ENCODE assay signal across 1 cellular context in the genomic region with DNA sequence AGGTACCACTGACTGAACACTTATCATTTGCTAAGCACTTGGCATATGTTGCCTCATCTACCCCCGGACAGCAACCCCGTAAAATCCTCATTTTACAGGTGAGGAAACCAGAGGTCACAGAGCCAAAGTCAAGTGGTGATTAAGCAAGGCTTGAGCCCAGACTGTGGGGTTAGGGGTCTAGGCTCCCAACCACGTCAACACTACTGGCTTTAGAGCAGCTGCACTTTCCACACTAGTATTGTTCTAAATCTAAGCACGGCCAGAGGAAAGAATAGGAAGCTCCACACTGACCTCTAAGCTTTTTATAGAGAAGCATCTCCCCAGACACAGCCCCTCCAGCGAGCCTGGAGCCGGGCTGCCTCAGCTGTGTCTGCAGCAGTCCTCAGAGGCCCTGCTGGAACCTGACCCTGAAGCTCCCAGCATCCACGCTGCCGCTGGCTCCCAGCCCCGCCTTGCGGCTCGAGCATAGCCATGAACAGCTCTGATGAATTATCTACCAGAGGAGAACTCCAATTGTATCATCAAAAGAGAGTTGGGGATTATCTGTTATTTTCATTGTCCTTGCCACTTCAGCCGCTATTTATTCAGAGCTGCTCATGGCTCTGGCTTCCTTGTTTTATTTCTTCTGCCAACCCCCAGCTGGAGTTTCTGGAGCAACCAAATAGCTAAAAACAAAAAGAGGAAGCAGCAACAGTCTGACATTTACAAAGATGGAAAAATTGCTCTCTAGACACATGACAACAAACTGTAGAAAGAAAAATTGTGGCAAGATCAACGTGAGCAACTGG.
TF ChIP-seq lines count a peak whose summit lies in the region.

No MANE protein-coding gene starts in this region.

TF ChIP-seq in GM23338, 12 proteins besides CTCF, POLR2A, EP300 and RAD21 (continued from another document):
- TF ChIP-seq, protein P1, sequence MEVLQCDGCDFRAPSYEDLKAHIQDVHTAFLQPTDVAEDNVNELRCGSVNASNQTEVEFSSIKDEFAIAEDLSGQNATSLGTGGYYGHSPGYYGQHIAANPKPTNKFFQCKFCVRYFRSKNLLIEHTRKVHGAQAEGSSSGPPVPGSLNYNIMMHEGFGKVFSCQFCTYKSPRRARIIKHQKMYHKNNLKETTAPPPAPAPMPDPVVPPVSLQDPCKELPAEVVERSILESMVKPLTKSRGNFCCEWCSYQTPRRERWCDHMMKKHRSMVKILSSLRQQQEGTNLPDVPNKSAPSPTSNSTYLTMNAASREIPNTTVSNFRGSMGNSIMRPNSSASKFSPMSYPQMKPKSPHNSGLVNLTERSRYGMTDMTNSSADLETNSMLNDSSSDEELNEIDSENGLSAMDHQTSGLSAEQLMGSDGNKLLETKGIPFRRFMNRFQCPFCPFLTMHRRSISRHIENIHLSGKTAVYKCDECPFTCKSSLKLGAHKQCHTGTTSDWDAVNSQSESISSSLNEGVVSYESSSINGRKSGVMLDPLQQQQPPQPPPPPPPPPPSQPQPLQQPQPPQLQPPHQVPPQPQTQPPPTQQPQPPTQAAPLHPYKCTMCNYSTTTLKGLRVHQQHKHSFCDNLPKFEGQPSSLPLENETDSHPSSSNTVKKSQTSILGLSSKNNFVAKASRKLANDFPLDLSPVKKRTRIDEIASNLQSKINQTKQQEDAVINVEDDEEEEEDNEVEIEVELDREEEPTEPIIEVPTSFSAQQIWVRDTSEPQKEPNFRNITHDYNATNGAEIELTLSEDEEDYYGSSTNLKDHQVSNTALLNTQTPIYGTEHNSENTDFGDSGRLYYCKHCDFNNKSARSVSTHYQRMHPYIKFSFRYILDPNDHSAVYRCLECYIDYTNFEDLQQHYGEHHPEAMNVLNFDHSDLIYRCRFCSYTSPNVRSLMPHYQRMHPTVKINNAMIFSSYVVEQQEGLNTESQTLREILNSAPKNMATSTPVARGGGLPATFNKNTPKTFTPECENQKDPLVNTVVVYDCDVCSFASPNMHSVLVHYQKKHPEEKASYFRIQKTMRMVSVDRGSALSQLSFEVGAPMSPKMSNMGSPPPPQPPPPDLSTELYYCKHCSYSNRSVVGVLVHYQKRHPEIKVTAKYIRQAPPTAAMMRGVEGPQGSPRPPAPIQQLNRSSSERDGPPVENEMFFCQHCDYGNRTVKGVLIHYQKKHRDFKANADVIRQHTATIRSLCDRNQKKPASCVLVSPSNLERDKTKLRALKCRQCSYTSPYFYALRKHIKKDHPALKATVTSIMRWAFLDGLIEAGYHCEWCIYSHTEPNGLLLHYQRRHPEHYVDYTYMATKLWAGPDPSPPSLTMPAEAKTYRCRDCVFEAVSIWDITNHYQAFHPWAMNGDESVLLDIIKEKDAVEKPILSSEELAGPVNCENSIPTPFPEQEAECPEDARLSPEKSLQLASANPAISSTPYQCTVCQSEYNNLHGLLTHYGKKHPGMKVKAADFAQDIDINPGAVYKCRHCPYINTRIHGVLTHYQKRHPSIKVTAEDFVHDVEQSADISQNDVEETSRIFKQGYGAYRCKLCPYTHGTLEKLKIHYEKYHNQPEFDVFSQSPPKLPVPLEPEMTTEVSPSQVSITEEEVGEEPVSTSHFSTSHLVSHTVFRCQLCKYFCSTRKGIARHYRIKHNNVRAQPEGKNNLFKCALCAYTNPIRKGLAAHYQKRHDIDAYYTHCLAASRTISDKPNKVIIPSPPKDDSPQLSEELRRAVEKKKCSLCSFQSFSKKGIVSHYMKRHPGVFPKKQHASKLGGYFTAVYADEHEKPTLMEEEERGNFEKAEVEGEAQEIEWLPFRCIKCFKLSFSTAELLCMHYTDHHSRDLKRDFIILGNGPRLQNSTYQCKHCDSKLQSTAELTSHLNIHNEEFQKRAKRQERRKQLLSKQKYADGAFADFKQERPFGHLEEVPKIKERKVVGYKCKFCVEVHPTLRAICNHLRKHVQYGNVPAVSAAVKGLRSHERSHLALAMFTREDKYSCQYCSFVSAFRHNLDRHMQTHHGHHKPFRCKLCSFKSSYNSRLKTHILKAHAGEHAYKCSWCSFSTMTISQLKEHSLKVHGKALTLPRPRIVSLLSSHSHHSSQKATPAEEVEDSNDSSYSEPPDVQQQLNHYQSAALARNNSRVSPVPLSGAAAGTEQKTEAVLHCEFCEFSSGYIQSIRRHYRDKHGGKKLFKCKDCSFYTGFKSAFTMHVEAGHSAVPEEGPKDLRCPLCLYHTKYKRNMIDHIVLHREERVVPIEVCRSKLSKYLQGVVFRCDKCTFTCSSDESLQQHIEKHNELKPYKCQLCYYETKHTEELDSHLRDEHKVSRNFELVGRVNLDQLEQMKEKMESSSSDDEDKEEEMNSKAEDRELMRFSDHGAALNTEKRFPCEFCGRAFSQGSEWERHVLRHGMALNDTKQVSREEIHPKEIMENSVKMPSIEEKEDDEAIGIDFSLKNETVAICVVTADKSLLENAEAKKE (CRISPR knock-in tag; IDR thresholded peaks at IDR 0.05) = no peak
- no peak for TF ChIP-seq REST (IDR thresholded peaks at IDR 0.05; ENCODE audit: unreplicated experiment)
- no peak for TF ChIP-seq EZH2phosphoT487 (IDR thresholded peaks at IDR 0.05; ENCODE audit: unreplicated experiment)
- no peak for TF ChIP-seq POLR2AphosphoS5 (IDR thresholded peaks at IDR 0.05; ENCODE audit: low read depth)
- TF ChIP-seq NANOG (IDR thresholded peaks at IDR 0.05; ENCODE audit: borderline replicate concordance) = no peak
- no peak for TF ChIP-seq ZNF114 (CRISPR knock-in tag; IDR thresholded peaks at IDR 0.05)
- no peak for TF ChIP-seq ZNF331 (CRISPR knock-in tag; IDR thresholded peaks at IDR 0.05; ENCODE audit: low read depth)
TF ChIP-seq in GM23338: peak in this region for 0.
